In the genomic region with DNA sequence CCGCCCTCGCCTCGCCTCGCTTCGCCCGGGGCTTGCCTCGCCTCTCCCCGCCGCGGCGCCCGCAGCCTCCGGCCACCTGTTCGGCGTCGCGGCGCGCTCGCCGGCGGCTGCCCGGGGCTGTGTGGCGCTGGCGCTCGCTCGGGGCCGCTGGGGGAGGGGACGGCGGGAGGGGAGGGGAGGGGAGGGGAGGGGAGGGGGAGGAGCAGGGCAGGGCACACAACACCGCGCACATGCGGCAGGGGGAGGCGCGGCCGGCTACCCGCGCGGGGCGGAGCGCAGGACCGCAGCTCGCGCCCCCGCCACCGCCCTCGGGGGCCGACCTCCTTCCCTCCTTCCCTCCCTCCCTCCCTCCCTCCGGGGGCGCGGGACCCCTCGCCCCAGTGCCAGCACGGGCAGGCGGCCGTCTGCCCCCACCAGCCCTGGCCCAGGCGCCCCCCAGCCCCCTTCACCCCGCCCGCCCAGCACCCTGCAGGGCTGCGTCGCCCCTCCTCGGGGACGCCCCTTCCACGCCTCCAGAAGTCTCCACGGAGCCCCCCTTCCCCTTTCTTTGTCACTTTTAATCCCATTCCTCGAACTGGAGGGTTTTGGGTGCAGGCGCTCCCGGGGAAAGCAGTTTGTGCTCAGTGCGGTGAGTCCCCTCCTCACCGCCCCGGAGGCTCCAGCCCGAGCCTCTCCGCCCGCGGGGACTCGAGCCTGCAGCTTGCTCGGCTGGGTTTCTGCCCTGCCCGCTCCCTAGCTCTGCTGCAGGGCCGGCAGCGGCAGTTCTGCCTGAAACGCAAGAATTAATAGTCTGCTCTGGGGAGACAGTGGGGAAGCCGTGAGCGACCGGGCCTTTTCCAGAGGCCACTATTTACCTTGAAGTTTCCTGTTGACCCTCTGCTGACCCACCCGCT, we compare ENCODE assay signal across 8 cellular contexts. TPM values are rescaled to one million over a fixed set of nuclear protein-coding genes. Genes with fewer than 3 reads are reported as not detected.
A peak's percentile ranks its signal among the peaks of the same experiment; 100 is the strongest.
DNase-seq lines count a peak whose midpoint lies in the region; ATAC-seq and TF ChIP-seq lines count a peak whose summit lies in the region.

PARD3 (minus strand) TSS at position 123 of the 893 bp plus-strand sequence. CDS start 301 bp downstream, outside the sequence.

- no peaks in the 10 kb centered on the region for H3K9me3 ChIP-seq in CD8-positive, alpha-beta T cell (ENCODE audit: low read length)

- H3K4me1 Mint-ChIP-seq in CD8-positive, alpha-beta T cell (ENCODE audit: low read depth) = peaks cover 14% of the 10 kb centered on the region
- H3K4me1 Mint-ChIP-seq in activated CD4-positive, alpha-beta memory T cell treated with anti-CD3 and anti-CD28 coated beads for 36 hours (ENCODE audit: low read depth) = peaks cover 14% of the 10 kb centered on the region
- peaks cover 0 to 4% of the 10 kb centered on the region in 2 donors for H3K4me1 Mint-ChIP-seq in natural killer cell treated with Interleukin-12 subunit alpha and Interleukin-12 subunit beta and Interleukin-15 and Interleukin-18, amount 100 ng/mL, for 72 hours (ENCODE audit: low read depth in 2 of 2)

- CTCF ChIA-PET in CD8-positive, alpha-beta T cell (lab: Charles Lee) = no interaction called here
- CTCF ChIA-PET in activated CD4-positive, alpha-beta memory T cell treated with anti-CD3 and anti-CD28 coated beads for 36 hours (lab: Charles Lee) = no interaction called here

- H3K27ac Mint-ChIP-seq in CD8-positive, alpha-beta T cell = no peak within 1 kb of the TSS
- H3K27ac Mint-ChIP-seq in activated CD4-positive, alpha-beta memory T cell treated with anti-CD3 and anti-CD28 coated beads for 36 hours = no peak within 1 kb of the TSS
- H3K27ac Mint-ChIP-seq in natural killer cell treated with Interleukin-12 subunit alpha and Interleukin-12 subunit beta and Interleukin-15 and Interleukin-18, amount 100 ng/mL, for 72 hours = no peak within 1 kb of the TSS

- no peak within 1 kb of the TSS for H3K4me3 ChIP-seq in CD8-positive, alpha-beta T cell (ENCODE audit: low read depth, low read length)
- peak within 1 kb of the TSS; percentile 84 for H3K4me3 ChIP-seq in fibroblast of the aortic adventitia (ENCODE audit: low read depth, low read length)

- intact Hi-C loops in CD8-positive, alpha-beta T cell (cut with DNase I, micrococcal nuclease) = no loop called here
- intact Hi-C loops in activated CD4-positive, alpha-beta memory T cell treated with anti-CD3 and anti-CD28 coated beads for 36 hours (cut with micrococcal nuclease) = no loop called here

- no peaks in the 10 kb centered on the region for H3K9me3 Mint-ChIP-seq in CD8-positive, alpha-beta T cell
- no peaks in the 10 kb centered on the region for H3K9me3 Mint-ChIP-seq in activated CD4-positive, alpha-beta memory T cell treated with anti-CD3 and anti-CD28 coated beads for 36 hours
- H3K9me3 Mint-ChIP-seq in natural killer cell treated with Interleukin-12 subunit alpha and Interleukin-12 subunit beta and Interleukin-15 and Interleukin-18, amount 100 ng/mL, for 72 hours = no peaks in the 10 kb centered on the region

- H3K27ac ChIP-seq in CD8-positive, alpha-beta T cell (ENCODE audit: low read depth, low read length) = no peak within 1 kb of the TSS

- POLR2A ChIA-PET in CD8-positive, alpha-beta T cell (lab: Charles Lee) = no interaction called here
- POLR2A ChIA-PET in activated CD4-positive, alpha-beta memory T cell treated with anti-CD3 and anti-CD28 coated beads for 36 hours (lab: Charles Lee) = no interaction called here

- H3K4me1 ChIP-seq in CD8-positive, alpha-beta T cell (ENCODE audit: insufficient read depth, low read length) = no peaks in the 10 kb centered on the region

- no peaks in the 10 kb centered on the region for H3K36me3 Mint-ChIP-seq in CD8-positive, alpha-beta T cell
- H3K36me3 Mint-ChIP-seq in activated CD4-positive, alpha-beta memory T cell treated with anti-CD3 and anti-CD28 coated beads for 36 hours = no peaks in the 10 kb centered on the region
- H3K36me3 Mint-ChIP-seq in natural killer cell treated with Interleukin-12 subunit alpha and Interleukin-12 subunit beta and Interleukin-15 and Interleukin-18, amount 100 ng/mL, for 72 hours = no peaks in the 10 kb centered on the region

- H3K36me3 ChIP-seq in CD8-positive, alpha-beta T cell (ENCODE audit: insufficient read depth, low read length) = no peaks in the 10 kb centered on the region

- no peak for DNase-seq in CD8-positive, alpha-beta T cell
- DNase-seq in Kasumi-1 (lab: John Stamatoyannopoulos, UW) (peak; percentile 69 to 77), fibroblast of the aortic adventitia (ENCODE audit: low read depth) (peak; percentile 54), medulla oblongata (ENCODE audit: extremely low spot score) (no peak), NCI-H128 (lab: John Stamatoyannopoulos, UW; ENCODE audit: unreplicated experiment) (no peak)
- peak; percentile 29 for DNase-seq in activated CD4-positive, alpha-beta memory T cell treated with anti-CD3 and anti-CD28 coated beads for 36 hours
- DNase-seq in natural killer cell treated with Interleukin-12 subunit alpha and Interleukin-12 subunit beta and Interleukin-15 and Interleukin-18, amount 100 ng/mL, for 72 hours (ENCODE audit: low spot score) = no peak

- peaks cover 3% of the 10 kb centered on the region for H3K27me3 ChIP-seq in CD8-positive, alpha-beta T cell (ENCODE audit: insufficient read depth, low read length)

- TF ChIP-seq CTCF in CD8-positive, alpha-beta T cell (IDR thresholded peaks at IDR 0.05) = no peak
- no peak for TF ChIP-seq CTCF in fibroblast of the aortic adventitia (IDR thresholded peaks at IDR 0.05; ENCODE audit: insufficient read depth, low read length)

- H3K4me3 Mint-ChIP-seq in CD8-positive, alpha-beta T cell = peak within 1 kb of the TSS; percentile 71
- peak within 1 kb of the TSS; percentile 41 for H3K4me3 Mint-ChIP-seq in activated CD4-positive, alpha-beta memory T cell treated with anti-CD3 and anti-CD28 coated beads for 36 hours
- peak within 1 kb of the TSS; percentile 47 for H3K4me3 Mint-ChIP-seq in natural killer cell treated with Interleukin-12 subunit alpha and Interleukin-12 subunit beta and Interleukin-15 and Interleukin-18, amount 100 ng/mL, for 72 hours

- ATAC-seq in CD8-positive, alpha-beta T cell = no peak
- peak; percentile 49 for ATAC-seq in GM19324 (IDR thresholded peaks at IDR 0.05; ENCODE audit: low FRiP score, unreplicated experiment)
- no peak for ATAC-seq in natural killer cell treated with Interleukin-12 subunit alpha and Interleukin-12 subunit beta and Interleukin-15 and Interleukin-18, amount 100 ng/mL, for 72 hours

- peaks cover 38% of the 10 kb centered on the region for H3K27me3 Mint-ChIP-seq in CD8-positive, alpha-beta T cell (ENCODE audit: low read depth)
- peaks cover 53% of the 10 kb centered on the region for H3K27me3 Mint-ChIP-seq in activated CD4-positive, alpha-beta memory T cell treated with anti-CD3 and anti-CD28 coated beads for 36 hours
- H3K27me3 Mint-ChIP-seq in natural killer cell treated with Interleukin-12 subunit alpha and Interleukin-12 subunit beta and Interleukin-15 and Interleukin-18, amount 100 ng/mL, for 72 hours = peaks cover 48 to 58% of the 10 kb centered on the region in 2 donors

RNA-seq across cellular contexts. Expression of gene PARD3, which starts in this region (rescaled TPM):
- total RNA-seq in CD8-positive, alpha-beta T cell = under 1 TPM; 0.08 to 0.35 TPM
- total RNA-seq in activated CD4-positive, alpha-beta memory T cell treated with anti-CD3 and anti-CD28 coated beads for 36 hours = 1 to 10 TPM in 1 of 2 experiments, under 1 TPM in 1; 0.93 to 1.2 TPM
- 42.1 and 86.8 TPM in 2 replicates for total RNA-seq in fibroblast of the aortic adventitia (ENCODE audit: low replicate concordance)
- total RNA-seq in natural killer cell treated with Interleukin-12 subunit alpha and Interleukin-12 subunit beta and Interleukin-15 and Interleukin-18, amount 100 ng/mL, for 72 hours = under 1 TPM in 1 of 2 donors, not detected in 1; 0.56 TPM

Comparison
In these comparisons a context has a peak if more than half of its experiments do, and no peak if none do; other contexts are left out.
1. RNA of gene PARD3 (total RNA-seq): 42.1 to 86.8 TPM in fibroblast of the aortic adventitia; 0.93 to 1.2 TPM in activated CD4-positive, alpha-beta memory T cell treated with anti-CD3 and anti-CD28 coated beads for 36 hours, 0.56 TPM in natural killer cell treated with Interleukin-12 subunit alpha and Interleukin-12 subunit beta and Interleukin-15 and Interleukin-18, amount 100 ng/mL, for 72 hours and 0.08 to 0.35 TPM in CD8-positive, alpha-beta T cell; every median in the first group is over 10 times any median in the second.
2. DNase-seq: peak in Kasumi-1 (2 of 2), activated CD4-positive, alpha-beta memory T cell treated with anti-CD3 and anti-CD28 coated beads for 36 hours (single experiment) and fibroblast of the aortic adventitia (single experiment); none in CD8-positive, alpha-beta T cell (0 of 7), natural killer cell treated with Interleukin-12 subunit alpha and Interleukin-12 subunit beta and Interleukin-15 and Interleukin-18, amount 100 ng/mL, for 72 hours (single experiment), medulla oblongata (single experiment) and NCI-H128 (single experiment).
3. Peak in every context shown above with its lines, with median percentiles within 50 percentile points of each other: H3K4me3 Mint-ChIP-seq.